1 cellular context compared by ENCODE assay signal in the genomic region with DNA sequence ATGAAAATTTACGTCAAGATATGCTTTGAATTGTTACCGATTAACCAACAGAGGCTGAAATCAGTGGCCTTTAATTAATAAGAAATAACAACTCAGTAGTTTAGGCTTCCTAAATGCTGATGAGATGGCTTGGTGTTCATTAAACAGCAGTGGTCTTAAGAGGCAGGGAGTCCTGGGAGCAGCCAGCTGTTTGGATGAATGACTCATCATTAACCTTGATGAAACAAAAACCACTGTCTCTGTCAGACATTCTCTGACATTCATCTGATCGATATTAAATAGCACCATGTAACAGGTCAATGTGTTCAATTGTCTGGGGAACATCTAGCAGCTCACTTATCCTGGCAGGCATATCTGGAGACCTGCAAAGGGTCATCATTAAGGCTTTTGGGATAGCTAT.
TF ChIP-seq lines count a peak whose summit lies in the region.

No MANE protein-coding gene starts in this region.

TF ChIP-seq in WTC11, 78 proteins besides CTCF, POLR2A, EP300 and RAD21 (continued from another document):
- TF ChIP-seq, protein P1, sequence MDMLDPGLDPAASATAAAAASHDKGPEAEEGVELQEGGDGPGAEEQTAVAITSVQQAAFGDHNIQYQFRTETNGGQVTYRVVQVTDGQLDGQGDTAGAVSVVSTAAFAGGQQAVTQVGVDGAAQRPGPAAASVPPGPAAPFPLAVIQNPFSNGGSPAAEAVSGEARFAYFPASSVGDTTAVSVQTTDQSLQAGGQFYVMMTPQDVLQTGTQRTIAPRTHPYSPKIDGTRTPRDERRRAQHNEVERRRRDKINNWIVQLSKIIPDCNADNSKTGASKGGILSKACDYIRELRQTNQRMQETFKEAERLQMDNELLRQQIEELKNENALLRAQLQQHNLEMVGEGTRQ (CRISPR knock-in tag; IDR thresholded peaks at IDR 0.05), result no peak
- TF ChIP-seq, protein P2, sequence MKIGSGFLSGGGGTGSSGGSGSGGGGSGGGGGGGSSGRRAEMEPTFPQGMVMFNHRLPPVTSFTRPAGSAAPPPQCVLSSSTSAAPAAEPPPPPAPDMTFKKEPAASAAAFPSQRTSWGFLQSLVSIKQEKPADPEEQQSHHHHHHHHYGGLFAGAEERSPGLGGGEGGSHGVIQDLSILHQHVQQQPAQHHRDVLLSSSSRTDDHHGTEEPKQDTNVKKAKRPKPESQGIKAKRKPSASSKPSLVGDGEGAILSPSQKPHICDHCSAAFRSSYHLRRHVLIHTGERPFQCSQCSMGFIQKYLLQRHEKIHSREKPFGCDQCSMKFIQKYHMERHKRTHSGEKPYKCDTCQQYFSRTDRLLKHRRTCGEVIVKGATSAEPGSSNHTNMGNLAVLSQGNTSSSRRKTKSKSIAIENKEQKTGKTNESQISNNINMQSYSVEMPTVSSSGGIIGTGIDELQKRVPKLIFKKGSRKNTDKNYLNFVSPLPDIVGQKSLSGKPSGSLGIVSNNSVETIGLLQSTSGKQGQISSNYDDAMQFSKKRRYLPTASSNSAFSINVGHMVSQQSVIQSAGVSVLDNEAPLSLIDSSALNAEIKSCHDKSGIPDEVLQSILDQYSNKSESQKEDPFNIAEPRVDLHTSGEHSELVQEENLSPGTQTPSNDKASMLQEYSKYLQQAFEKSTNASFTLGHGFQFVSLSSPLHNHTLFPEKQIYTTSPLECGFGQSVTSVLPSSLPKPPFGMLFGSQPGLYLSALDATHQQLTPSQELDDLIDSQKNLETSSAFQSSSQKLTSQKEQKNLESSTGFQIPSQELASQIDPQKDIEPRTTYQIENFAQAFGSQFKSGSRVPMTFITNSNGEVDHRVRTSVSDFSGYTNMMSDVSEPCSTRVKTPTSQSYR (CRISPR knock-in tag; IDR thresholded peaks at IDR 0.05), result no peak
- TF ChIP-seq, protein P3, sequence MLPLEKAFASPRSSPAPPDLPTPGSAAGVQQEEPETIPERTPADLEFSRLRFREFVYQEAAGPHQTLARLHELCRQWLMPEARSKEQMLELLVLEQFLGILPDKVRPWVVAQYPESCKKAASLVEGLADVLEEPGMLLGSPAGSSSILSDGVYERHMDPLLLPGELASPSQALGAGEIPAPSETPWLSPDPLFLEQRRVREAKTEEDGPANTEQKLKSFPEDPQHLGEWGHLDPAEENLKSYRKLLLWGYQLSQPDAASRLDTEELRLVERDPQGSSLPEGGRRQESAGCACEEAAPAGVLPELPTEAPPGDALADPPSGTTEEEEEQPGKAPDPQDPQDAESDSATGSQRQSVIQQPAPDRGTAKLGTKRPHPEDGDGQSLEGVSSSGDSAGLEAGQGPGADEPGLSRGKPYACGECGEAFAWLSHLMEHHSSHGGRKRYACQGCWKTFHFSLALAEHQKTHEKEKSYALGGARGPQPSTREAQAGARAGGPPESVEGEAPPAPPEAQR (CRISPR knock-in tag; IDR thresholded peaks at IDR 0.05), result no peak
- TF ChIP-seq EMX1 (CRISPR knock-in tag; IDR thresholded peaks at IDR 0.05) (no peak), RORB (CRISPR knock-in tag; IDR thresholded peaks at IDR 0.05) (no peak), TEAD4 (CRISPR knock-in tag; IDR thresholded peaks at IDR 0.05) (no peak), FOXK1 (CRISPR knock-in tag; IDR thresholded peaks at IDR 0.05) (no peak), KAT7 (CRISPR knock-in tag; IDR thresholded peaks at IDR 0.05; ENCODE audit: borderline replicate concordance) (no peak), ZNF121 (CRISPR knock-in tag; IDR thresholded peaks at IDR 0.05) (no peak), IRF2 (CRISPR knock-in tag; IDR thresholded peaks at IDR 0.05; ENCODE audit: borderline replicate concordance, low read depth) (no peak), NFYB (CRISPR knock-in tag; conservative IDR thresholded peaks at IDR 0.05; ENCODE audit: low read depth) (no peak), PRRX2 (CRISPR knock-in tag; IDR thresholded peaks at IDR 0.05) (no peak), SMAD4 (CRISPR knock-in tag; IDR thresholded peaks at IDR 0.05) (no peak), ZNF671 (CRISPR knock-in tag; IDR thresholded peaks at IDR 0.05) (no peak), ZNF232 (CRISPR knock-in tag; IDR thresholded peaks at IDR 0.05) (no peak), FOXJ3 (CRISPR knock-in tag; IDR thresholded peaks at IDR 0.05; ENCODE audit: borderline replicate concordance) (no peak), TEAD1 (CRISPR knock-in tag; IDR thresholded peaks at IDR 0.05) (no peak)
TF ChIP-seq in WTC11: peak in this region for 0.
